Comparison of ENCODE assay signal across 1 cellular context in the genomic region with DNA sequence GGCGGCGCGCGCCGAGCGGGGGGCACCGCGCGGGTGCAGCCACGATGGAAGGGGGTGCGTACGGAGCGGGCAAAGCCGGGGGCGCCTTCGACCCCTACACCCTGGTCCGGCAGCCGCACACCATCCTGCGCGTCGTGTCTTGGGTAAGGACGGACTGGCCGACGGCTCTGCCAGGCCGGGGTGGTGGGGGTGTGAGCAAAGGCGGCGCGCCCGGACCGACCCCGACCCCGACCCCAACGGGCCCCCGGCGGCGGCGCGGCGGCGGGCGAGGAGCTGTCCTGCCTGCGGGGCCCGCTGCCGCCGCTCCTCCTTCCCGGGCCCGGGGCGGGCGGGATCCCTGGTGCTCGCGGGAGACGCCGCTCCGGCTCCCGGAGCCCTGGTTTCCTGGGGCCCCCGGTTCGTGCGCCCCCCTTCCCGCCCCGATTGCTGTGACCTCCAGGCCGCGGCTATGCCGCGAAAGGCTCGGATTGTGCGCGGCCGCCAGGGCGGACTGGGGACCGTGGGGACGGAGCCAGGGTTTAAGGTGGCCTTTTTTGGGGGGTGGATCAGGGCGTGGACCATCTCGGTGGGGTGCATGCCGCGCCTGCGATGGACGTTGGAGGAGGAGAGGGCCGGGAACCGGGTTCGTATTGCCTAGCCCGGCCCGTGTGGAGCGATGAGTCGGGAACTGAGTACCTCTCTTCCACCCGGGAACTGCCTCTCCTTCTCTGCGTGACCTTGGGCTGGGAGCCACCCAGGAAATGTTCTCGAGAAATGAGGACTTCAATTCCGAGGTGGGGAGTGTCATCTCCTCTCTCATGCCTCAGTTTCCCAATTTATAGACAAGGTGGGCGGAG.
TF ChIP-seq lines count a peak whose summit lies in the region.

A gene with protein sequence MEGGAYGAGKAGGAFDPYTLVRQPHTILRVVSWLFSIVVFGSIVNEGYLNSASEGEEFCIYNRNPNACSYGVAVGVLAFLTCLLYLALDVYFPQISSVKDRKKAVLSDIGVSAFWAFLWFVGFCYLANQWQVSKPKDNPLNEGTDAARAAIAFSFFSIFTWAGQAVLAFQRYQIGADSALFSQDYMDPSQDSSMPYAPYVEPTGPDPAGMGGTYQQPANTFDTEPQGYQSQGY (plus strand): TSS at position 25 of the 836 bp plus-strand sequence. CDS start 20 bp downstream, at position 45.

TF ChIP-seq in GM12878, 131 proteins besides CTCF, POLR2A, EP300 and RAD21 (continued from another document and continues in another):
- TF ChIP-seq USF2 (IDR thresholded peaks at IDR 0.05; ENCODE audit: borderline replicate concordance, low read depth, low read length) (no peak), SMAD5 (IDR thresholded peaks at IDR 0.05; ENCODE audit: low read depth) (no peak), BCL3 (IDR thresholded peaks at IDR 0.05; ENCODE audit: borderline replicate concordance, insufficient read depth, low read depth, low read length, poor library complexity, severe bottlenecking) (no peak), NR2F1 (conservative IDR thresholded peaks at IDR 0.05) (0 out of 2 replicates have a peak, but pooled peaks have one; percentile 21), SUPT20H (IDR thresholded peaks at IDR 0.05; ENCODE audit: borderline replicate concordance, control insufficient read depth, low read depth, low read length) (no peak), RBBP5 (conservative IDR thresholded peaks at IDR 0.05) (no peak), TCF12 (IDR thresholded peaks at IDR 0.05; ENCODE audit: low read depth, low read length) (no peak), TBL1XR1 (IDR thresholded peaks at IDR 0.05; ENCODE audit: low read depth, low read length) (no peak), ASH2L (IDR thresholded peaks at IDR 0.05; ENCODE audit: borderline replicate concordance, low read depth) (no peak), FOXK2 (IDR thresholded peaks at IDR 0.05) (no peak), ZNF687 (IDR thresholded peaks at IDR 0.05) (no peak), BRCA1 (IDR thresholded peaks at IDR 0.05; ENCODE audit: low read depth, low read length) (no peak), IKZF1 (conservative IDR thresholded peaks at IDR 0.05) (peak; percentile 57), GATAD2B (conservative IDR thresholded peaks at IDR 0.05; ENCODE audit: low read depth) (peak; percentile 66; the same call in 1 of the 2 replicates), CUX1 (IDR thresholded peaks at IDR 0.05; ENCODE audit: insufficient replicate concordance, low read depth, low read length) (no peak), PAX8 (IDR thresholded peaks at IDR 0.05) (no peak), KDM1A (IDR thresholded peaks at IDR 0.05; ENCODE audit: borderline replicate concordance) (no peak), RELA (IDR thresholded peaks at IDR 0.05; ENCODE audit: borderline replicate concordance, partially characterized antibody) (no peak), NR2C2 (IDR thresholded peaks at IDR 0.05; ENCODE audit: borderline replicate concordance, control insufficient read depth, insufficient read length, low read depth) (no peak), NR2C1 (IDR thresholded peaks at IDR 0.05) (no peak), ZSCAN29 (IDR thresholded peaks at IDR 0.05) (0 out of 2 replicates have a peak, but pooled peaks have one; percentile 57), SRF (IDR thresholded peaks at IDR 0.05; ENCODE audit: low read depth in 2 of 2, low read length in 2 of 2) (no peak), BMI1 (IDR thresholded peaks at IDR 0.05; ENCODE audit: borderline replicate concordance) (no peak), JUNB (IDR thresholded peaks at IDR 0.05) (no peak), PAX5 (IDR thresholded peaks at IDR 0.05; ENCODE audit: borderline replicate concordance, low read depth, low read length) (no peak), RUNX3 (IDR thresholded peaks at IDR 0.05; ENCODE audit: low read length) (no peak)
- TF ChIP-seq, protein P1, sequence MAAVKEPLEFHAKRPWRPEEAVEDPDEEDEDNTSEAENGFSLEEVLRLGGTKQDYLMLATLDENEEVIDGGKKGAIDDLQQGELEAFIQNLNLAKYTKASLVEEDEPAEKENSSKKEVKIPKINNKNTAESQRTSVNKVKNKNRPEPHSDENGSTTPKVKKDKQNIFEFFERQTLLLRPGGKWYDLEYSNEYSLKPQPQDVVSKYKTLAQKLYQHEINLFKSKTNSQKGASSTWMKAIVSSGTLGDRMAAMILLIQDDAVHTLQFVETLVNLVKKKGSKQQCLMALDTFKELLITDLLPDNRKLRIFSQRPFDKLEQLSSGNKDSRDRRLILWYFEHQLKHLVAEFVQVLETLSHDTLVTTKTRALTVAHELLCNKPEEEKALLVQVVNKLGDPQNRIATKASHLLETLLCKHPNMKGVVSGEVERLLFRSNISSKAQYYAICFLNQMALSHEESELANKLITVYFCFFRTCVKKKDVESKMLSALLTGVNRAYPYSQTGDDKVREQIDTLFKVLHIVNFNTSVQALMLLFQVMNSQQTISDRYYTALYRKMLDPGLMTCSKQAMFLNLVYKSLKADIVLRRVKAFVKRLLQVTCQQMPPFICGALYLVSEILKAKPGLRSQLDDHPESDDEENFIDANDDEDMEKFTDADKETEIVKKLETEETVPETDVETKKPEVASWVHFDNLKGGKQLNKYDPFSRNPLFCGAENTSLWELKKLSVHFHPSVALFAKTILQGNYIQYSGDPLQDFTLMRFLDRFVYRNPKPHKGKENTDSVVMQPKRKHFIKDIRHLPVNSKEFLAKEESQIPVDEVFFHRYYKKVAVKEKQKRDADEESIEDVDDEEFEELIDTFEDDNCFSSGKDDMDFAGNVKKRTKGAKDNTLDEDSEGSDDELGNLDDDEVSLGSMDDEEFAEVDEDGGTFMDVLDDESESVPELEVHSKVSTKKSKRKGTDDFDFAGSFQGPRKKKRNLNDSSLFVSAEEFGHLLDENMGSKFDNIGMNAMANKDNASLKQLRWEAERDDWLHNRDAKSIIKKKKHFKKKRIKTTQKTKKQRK (IDR thresholded peaks at IDR 0.05; ENCODE audit: low read depth, low read length): no peak
- TF ChIP-seq, protein P2, sequence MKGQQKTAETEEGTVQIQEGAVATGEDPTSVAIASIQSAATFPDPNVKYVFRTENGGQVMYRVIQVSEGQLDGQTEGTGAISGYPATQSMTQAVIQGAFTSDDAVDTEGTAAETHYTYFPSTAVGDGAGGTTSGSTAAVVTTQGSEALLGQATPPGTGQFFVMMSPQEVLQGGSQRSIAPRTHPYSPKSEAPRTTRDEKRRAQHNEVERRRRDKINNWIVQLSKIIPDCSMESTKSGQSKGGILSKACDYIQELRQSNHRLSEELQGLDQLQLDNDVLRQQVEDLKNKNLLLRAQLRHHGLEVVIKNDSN (IDR thresholded peaks at IDR 0.05; ENCODE audit: borderline replicate concordance, extremely low read length, insufficient read depth, low read depth, low read length): no peak
- TF ChIP-seq, protein P3, sequence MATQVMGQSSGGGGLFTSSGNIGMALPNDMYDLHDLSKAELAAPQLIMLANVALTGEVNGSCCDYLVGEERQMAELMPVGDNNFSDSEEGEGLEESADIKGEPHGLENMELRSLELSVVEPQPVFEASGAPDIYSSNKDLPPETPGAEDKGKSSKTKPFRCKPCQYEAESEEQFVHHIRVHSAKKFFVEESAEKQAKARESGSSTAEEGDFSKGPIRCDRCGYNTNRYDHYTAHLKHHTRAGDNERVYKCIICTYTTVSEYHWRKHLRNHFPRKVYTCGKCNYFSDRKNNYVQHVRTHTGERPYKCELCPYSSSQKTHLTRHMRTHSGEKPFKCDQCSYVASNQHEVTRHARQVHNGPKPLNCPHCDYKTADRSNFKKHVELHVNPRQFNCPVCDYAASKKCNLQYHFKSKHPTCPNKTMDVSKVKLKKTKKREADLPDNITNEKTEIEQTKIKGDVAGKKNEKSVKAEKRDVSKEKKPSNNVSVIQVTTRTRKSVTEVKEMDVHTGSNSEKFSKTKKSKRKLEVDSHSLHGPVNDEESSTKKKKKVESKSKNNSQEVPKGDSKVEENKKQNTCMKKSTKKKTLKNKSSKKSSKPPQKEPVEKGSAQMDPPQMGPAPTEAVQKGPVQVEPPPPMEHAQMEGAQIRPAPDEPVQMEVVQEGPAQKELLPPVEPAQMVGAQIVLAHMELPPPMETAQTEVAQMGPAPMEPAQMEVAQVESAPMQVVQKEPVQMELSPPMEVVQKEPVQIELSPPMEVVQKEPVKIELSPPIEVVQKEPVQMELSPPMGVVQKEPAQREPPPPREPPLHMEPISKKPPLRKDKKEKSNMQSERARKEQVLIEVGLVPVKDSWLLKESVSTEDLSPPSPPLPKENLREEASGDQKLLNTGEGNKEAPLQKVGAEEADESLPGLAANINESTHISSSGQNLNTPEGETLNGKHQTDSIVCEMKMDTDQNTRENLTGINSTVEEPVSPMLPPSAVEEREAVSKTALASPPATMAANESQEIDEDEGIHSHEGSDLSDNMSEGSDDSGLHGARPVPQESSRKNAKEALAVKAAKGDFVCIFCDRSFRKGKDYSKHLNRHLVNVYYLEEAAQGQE (IDR thresholded peaks at IDR 0.05; ENCODE audit: low read depth, low read length): no peak
